In genomic region chr10:71010730-71011129, GRCh38 we compare ENCODE assay signal across 18 cellular contexts.
"Had no signal": no experiment of that assay in that cellular context is flagged by ENCODE, and none has a peak within 500 bp of the region (broad histone marks: within the 10 kb centered on the region; RNA-seq: fewer than 3 reads in every experiment).

No MANE protein-coding gene starts in this region.

- H3K4me3 ChIP-seq: left lung, prostate gland, right lobe of liver, smooth muscle cell had no signal

- ATAC-seq: left lung, natural killer cell, right lobe of liver had no signal

- H3K4me2 ChIP-seq: smooth muscle cell had no signal

- H3K27ac ChIP-seq: brain microvascular endothelial cell, left lung, prostate gland, right lobe of liver had no signal

- H3K4me1 ChIP-seq: left lung, prostate gland, right lobe of liver had no signal

- H3K27me3 ChIP-seq: brain microvascular endothelial cell, right lobe of liver had no signal

- H3K36me3 ChIP-seq: brain microvascular endothelial cell, left lung, prostate gland, right lobe of liver had no signal

- H3K36me3 Mint-ChIP-seq: activated naive CD8-positive, alpha-beta T cell treated with anti-CD3 and anti-CD28 coated beads for 36 hours; memory B cell; natural killer cell had no signal

- H3K27ac Mint-ChIP-seq: activated naive CD8-positive, alpha-beta T cell treated with anti-CD3 and anti-CD28 coated beads for 36 hours; memory B cell; natural killer cell; T-helper 2 cell treated with Interferon-gamma antibody and Interleukin-4, amounts not matched to agents 5 μg/mL and 100 μg/mL, for 36 hours had no signal

- H3K4me3 Mint-ChIP-seq: activated naive CD8-positive, alpha-beta T cell treated with anti-CD3 and anti-CD28 coated beads for 36 hours; memory B cell; natural killer cell; T-helper 2 cell treated with Interferon-gamma antibody and Interleukin-4, amounts not matched to agents 5 μg/mL and 100 μg/mL, for 36 hours had no signal

- H3K4me1 Mint-ChIP-seq: memory B cell had no signal

- H3K9me3 Mint-ChIP-seq: activated naive CD8-positive, alpha-beta T cell treated with anti-CD3 and anti-CD28 coated beads for 36 hours; memory B cell; natural killer cell; T-helper 2 cell treated with Interferon-gamma antibody and Interleukin-4, amounts not matched to agents 5 μg/mL and 100 μg/mL, for 36 hours had no signal

- H3K9me3 ChIP-seq: left lung, prostate gland, right lobe of liver had no signal

- DNase-seq: activated CD4-positive, alpha-beta T cell treated with anti-CD3 and anti-CD28 coated beads, Interleukin-2, amount 50 U/mL, for 1 hour; activated CD8-positive, alpha-beta memory T cell treated with anti-CD3 and anti-CD28 coated beads for 24 hours; activated gamma-delta T cell treated with Interleukin-2 at 50 U/mL for 16 hours; activated naive CD8-positive, alpha-beta T cell treated with anti-CD3 and anti-CD28 coated beads for 36 hours; amygdala; brain microvascular endothelial cell; cerebellar nuclear complex; dermis blood vessel endothelial cell; hippocampal formation; left lung; natural killer cell; occipital lobe; right lobe of liver; stimulated activated CD4-positive, alpha-beta T cell treated with anti-CD3 and anti-CD28 coated beads, Interleukin-1b, Interleukin-23, amount 100 ng/mL, for 48 hours had no signal
